ENCODE assay signal across 21 cellular contexts in the genomic region with DNA sequence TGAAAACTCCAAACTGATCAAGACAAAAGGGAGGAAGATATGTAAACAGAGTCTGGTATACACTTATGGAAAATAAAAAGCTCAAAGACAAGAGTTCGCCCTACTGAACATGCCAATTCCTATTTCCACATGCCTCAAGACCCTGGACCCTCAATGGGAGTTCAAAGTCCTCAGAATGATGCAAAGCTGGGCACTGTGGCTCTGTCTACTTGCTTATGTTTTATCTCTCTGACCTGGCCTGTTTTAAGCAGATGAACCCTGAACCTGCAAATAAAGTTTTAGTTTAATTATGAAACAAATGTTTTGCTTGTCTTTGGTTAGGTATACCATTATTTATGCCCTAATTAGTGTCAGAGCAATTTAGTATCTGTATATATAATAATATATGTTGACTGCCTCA. TPM values are rescaled to one million over a fixed set of nuclear protein-coding genes. Genes with fewer than 3 reads are reported as not detected.
DNase-seq lines count a peak whose midpoint lies in the region; ATAC-seq, FAIRE-seq and TF ChIP-seq lines count a peak whose summit lies in the region.
"Had no signal": no experiment of that assay in that cellular context is flagged by ENCODE, and none has a peak within 500 bp of the region (broad histone marks: within the 10 kb centered on the region; RNA-seq: fewer than 3 reads in every experiment).

No MANE protein-coding gene starts in this region.

- no peak overlapping the region for H3K27ac ChIP-seq in astrocyte (ENCODE audit: low read depth, low read length)
- no peak overlapping the region for H3K27ac ChIP-seq in liver (ENCODE audit: low read depth in 1 of 2, low read length in 2 of 2)
- H3K27ac ChIP-seq in prostate gland: no peak overlapping the region
- H3K27ac ChIP-seq: 22Rv1, BLaER1, C4-2B had no signal

- no peak for ATAC-seq in HG03108 (IDR thresholded peaks at IDR 0.05; ENCODE audit: unreplicated experiment)
- ATAC-seq: CD8-positive, alpha-beta T cell had no signal

- no peaks in the 10 kb centered on the region for H3K79me2 ChIP-seq in astrocyte (ENCODE audit: insufficient read depth, low read length)

- DNase-seq in HuH-7 (ENCODE audit: low spot score) (peak; percentile 49), astrocyte (ENCODE audit: low read depth) (no peak), cortex of kidney (lab: John Stamatoyannopoulos, UW) (no peak), prostate gland (ENCODE audit: low spot score) (no peak)
- DNase-seq: Caco-2; CD4-positive, CD25-positive, alpha-beta regulatory T cell; CD8-positive, alpha-beta T cell; DMS153; DND-41; GOT3; HCEC 1CT had no signal

- no peak for TF ChIP-seq POLR2A in prostate gland (IDR thresholded peaks at IDR 0.05)

- no peaks in the 10 kb centered on the region for H3K27me3 Mint-ChIP-seq in astrocyte (ENCODE audit: low read depth, unreplicated experiment)

- no peaks in the 10 kb centered on the region for H3K9me3 Mint-ChIP-seq in astrocyte (ENCODE audit: unreplicated experiment)
- H3K9me3 Mint-ChIP-seq: CD8-positive, alpha-beta T cell had no signal

- no peak overlapping the region for H3K4me2 ChIP-seq in astrocyte (ENCODE audit: low read length)
- H3K4me2 ChIP-seq: BLaER1 had no signal

- WGBS in liver: 34% methylated on average over 1 of the region's 1 CpG
- WGBS in prostate gland: 93% methylated on average over 1 of the region's 1 CpG

- H3K36me3 ChIP-seq in astrocyte (ENCODE audit: insufficient read depth, low read length) (no peaks in the 10 kb centered on the region), liver (ENCODE audit: control insufficient read depth in 4 of 4, insufficient read depth in 3 of 4, low read depth in 1 of 4, low read length in 3 of 4) (no peaks in the 10 kb centered on the region), prostate gland (no peaks in the 10 kb centered on the region)
- H3K36me3 ChIP-seq: BLaER1 had no signal

- H2AFZ ChIP-seq in astrocyte (ENCODE audit: low read depth, low read length): peak overlapping the region; percentile 6

- no peak overlapping the region for H3K27ac Mint-ChIP-seq in astrocyte (ENCODE audit: unreplicated experiment)
- H3K27ac Mint-ChIP-seq: B cell; CD4-positive, CD25-positive, alpha-beta regulatory T cell; CD8-positive, alpha-beta T cell had no signal

- H4K20me1 ChIP-seq in astrocyte (ENCODE audit: insufficient read depth, low read length): no peaks in the 10 kb centered on the region
- H4K20me1 ChIP-seq: BLaER1 had no signal

- H3K4me3 ChIP-seq in astrocyte (ENCODE audit: insufficient read depth, low read depth, low read length) (no peak overlapping the region), liver (ENCODE audit: low read depth in 1 of 3, low read length in 3 of 3) (no peak overlapping the region), prostate gland (no peak overlapping the region)
- H3K4me3 ChIP-seq: BLaER1 had no signal

- peaks cover 5% of the 10 kb centered on the region for H3K4me1 Mint-ChIP-seq in astrocyte (ENCODE audit: low read depth, unreplicated experiment)
- H3K4me1 Mint-ChIP-seq: CD4-positive, CD25-positive, alpha-beta regulatory T cell had no signal

- no peaks in the 10 kb centered on the region for H3K27me3 ChIP-seq in astrocyte (ENCODE audit: insufficient read depth, low read length)
- no peaks in the 10 kb centered on the region for H3K27me3 ChIP-seq in liver (ENCODE audit: control insufficient read depth in 4 of 4, insufficient read depth in 4 of 4, low read length in 3 of 4)
- H3K27me3 ChIP-seq in prostate gland (replicated peaks; ENCODE audit: insufficient read depth): no peaks in the 10 kb centered on the region
- H3K27me3 ChIP-seq: BLaER1 had no signal

- H3K9ac ChIP-seq in astrocyte (ENCODE audit: low read length) (no peak overlapping the region), liver (ENCODE audit: low read depth in 1 of 2, low read length in 2 of 2) (no peak overlapping the region)
- H3K9ac ChIP-seq: BLaER1 had no signal

- FAIRE-seq in astrocyte (lab: Jason Lieb, UNC): no peak
- FAIRE-seq: A204.1, G401.6, GM12892, H54 had no signal

- H3K9me3 ChIP-seq in astrocyte (ENCODE audit: insufficient read depth, low read depth, low read length): no peaks in the 10 kb centered on the region
- no peaks in the 10 kb centered on the region for H3K9me3 ChIP-seq in liver (ENCODE audit: control insufficient read depth in 4 of 4, low read length in 3 of 4)
- no peaks in the 10 kb centered on the region for H3K9me3 ChIP-seq in prostate gland
- H3K9me3 ChIP-seq: BLaER1, Caco-2 had no signal

- intact Hi-C loops in prostate gland (cut with DNase I): no loop called here

- H3K36me3 Mint-ChIP-seq in astrocyte (ENCODE audit: low read depth, unreplicated experiment): no peaks in the 10 kb centered on the region
- H3K36me3 Mint-ChIP-seq: CD4-positive, CD25-positive, alpha-beta regulatory T cell; CD8-positive, alpha-beta T cell had no signal

- H3K4me1 ChIP-seq in astrocyte (ENCODE audit: insufficient read depth, low read length) (no peaks in the 10 kb centered on the region), liver (ENCODE audit: control insufficient read depth in 4 of 4, insufficient read depth in 4 of 4, low read length in 3 of 4) (peaks cover 0 to 8% (median 3%) of the 10 kb centered on the region in 4 donors), prostate gland (replicated peaks) (no peaks in the 10 kb centered on the region)
- H3K4me1 ChIP-seq: BLaER1 had no signal

- no peak overlapping the region for H3K4me3 Mint-ChIP-seq in astrocyte (ENCODE audit: unreplicated experiment)
- H3K4me3 Mint-ChIP-seq: B cell; CD4-positive, CD25-positive, alpha-beta regulatory T cell; CD8-positive, alpha-beta T cell had no signal

- TF ChIP-seq CTCF in astrocyte (IDR thresholded peaks at IDR 0.05; ENCODE audit: insufficient read depth, low read depth, low read length): no peak
- TF ChIP-seq CTCF in liver (IDR thresholded peaks at IDR 0.05; ENCODE audit: low read depth, low read length, missing input control): no peak
- TF ChIP-seq CTCF in prostate gland (IDR thresholded peaks at IDR 0.05): no peak

- TF ChIP-seq RAD21 in liver (IDR thresholded peaks at IDR 0.05): peak; percentile 11 to 34

TF ChIP-seq in liver, 16 proteins besides CTCF, POLR2A, EP300 and RAD21:
- peak; percentile 64 to 66 for TF ChIP-seq RXRA (IDR thresholded peaks at IDR 0.05)
- TF ChIP-seq JUND (IDR thresholded peaks at IDR 0.05): peak in 1 of 2 donors; percentile 45
- TF ChIP-seq, protein P1, sequence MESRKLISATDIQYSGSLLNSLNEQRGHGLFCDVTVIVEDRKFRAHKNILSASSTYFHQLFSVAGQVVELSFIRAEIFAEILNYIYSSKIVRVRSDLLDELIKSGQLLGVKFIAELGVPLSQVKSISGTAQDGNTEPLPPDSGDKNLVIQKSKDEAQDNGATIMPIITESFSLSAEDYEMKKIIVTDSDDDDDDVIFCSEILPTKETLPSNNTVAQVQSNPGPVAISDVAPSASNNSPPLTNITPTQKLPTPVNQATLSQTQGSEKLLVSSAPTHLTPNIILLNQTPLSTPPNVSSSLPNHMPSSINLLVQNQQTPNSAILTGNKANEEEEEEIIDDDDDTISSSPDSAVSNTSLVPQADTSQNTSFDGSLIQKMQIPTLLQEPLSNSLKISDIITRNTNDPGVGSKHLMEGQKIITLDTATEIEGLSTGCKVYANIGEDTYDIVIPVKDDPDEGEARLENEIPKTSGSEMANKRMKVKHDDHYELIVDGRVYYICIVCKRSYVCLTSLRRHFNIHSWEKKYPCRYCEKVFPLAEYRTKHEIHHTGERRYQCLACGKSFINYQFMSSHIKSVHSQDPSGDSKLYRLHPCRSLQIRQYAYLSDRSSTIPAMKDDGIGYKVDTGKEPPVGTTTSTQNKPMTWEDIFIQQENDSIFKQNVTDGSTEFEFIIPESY (IDR thresholded peaks at IDR 0.05): peak; percentile 46
- peak; percentile 83 for TF ChIP-seq HNF4G (IDR thresholded peaks at IDR 0.05)
- TF ChIP-seq GABPA (IDR thresholded peaks at IDR 0.05 in 1 of 2, conservative IDR thresholded peaks at IDR 0.05 in 1 of 2): no peak
- TF ChIP-seq EGR1 (IDR thresholded peaks at IDR 0.05; ENCODE audit: low read depth in 2 of 2): no peak
- no peak for TF ChIP-seq FOXA1 (IDR thresholded peaks at IDR 0.05)
- peak; percentile 94 to 97 for TF ChIP-seq HNF4A (conservative IDR thresholded peaks at IDR 0.05)
- TF ChIP-seq, protein P2, sequence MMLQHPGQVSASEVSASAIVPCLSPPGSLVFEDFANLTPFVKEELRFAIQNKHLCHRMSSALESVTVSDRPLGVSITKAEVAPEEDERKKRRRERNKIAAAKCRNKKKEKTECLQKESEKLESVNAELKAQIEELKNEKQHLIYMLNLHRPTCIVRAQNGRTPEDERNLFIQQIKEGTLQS (IDR thresholded peaks at IDR 0.05): peak; percentile 53
- TF ChIP-seq NR2F2 (IDR thresholded peaks at IDR 0.05): no peak
- TF ChIP-seq, protein P3, sequence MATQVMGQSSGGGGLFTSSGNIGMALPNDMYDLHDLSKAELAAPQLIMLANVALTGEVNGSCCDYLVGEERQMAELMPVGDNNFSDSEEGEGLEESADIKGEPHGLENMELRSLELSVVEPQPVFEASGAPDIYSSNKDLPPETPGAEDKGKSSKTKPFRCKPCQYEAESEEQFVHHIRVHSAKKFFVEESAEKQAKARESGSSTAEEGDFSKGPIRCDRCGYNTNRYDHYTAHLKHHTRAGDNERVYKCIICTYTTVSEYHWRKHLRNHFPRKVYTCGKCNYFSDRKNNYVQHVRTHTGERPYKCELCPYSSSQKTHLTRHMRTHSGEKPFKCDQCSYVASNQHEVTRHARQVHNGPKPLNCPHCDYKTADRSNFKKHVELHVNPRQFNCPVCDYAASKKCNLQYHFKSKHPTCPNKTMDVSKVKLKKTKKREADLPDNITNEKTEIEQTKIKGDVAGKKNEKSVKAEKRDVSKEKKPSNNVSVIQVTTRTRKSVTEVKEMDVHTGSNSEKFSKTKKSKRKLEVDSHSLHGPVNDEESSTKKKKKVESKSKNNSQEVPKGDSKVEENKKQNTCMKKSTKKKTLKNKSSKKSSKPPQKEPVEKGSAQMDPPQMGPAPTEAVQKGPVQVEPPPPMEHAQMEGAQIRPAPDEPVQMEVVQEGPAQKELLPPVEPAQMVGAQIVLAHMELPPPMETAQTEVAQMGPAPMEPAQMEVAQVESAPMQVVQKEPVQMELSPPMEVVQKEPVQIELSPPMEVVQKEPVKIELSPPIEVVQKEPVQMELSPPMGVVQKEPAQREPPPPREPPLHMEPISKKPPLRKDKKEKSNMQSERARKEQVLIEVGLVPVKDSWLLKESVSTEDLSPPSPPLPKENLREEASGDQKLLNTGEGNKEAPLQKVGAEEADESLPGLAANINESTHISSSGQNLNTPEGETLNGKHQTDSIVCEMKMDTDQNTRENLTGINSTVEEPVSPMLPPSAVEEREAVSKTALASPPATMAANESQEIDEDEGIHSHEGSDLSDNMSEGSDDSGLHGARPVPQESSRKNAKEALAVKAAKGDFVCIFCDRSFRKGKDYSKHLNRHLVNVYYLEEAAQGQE (IDR thresholded peaks at IDR 0.05): no peak
- peak; percentile 76 for TF ChIP-seq SP1 (IDR thresholded peaks at IDR 0.05)
TF ChIP-seq in liver: peak in this region for 7.

RNA-seq across cellular contexts. Expression of a gene that starts 22.6 kb away (rescaled TPM):
- total RNA-seq in astrocyte (1.2 and 1.3 TPM in 2 replicates), liver (under 1 TPM; 0.08 to 0.23 TPM), prostate gland (1 to 10 TPM; 2.3 to 4.5 TPM)
- polyA plus RNA-seq in liver: under 1 TPM; 0.27 to 0.96 TPM
